8 cellular contexts compared by ENCODE assay signal in genomic region chr18:3246636-3247242, GRCh38. TPM values are rescaled to one million over a fixed set of nuclear protein-coding genes. Genes with fewer than 3 reads are reported as not detected.
DNase-seq lines count a peak whose midpoint lies in the region; ATAC-seq and TF ChIP-seq lines count a peak whose summit lies in the region.

No MANE protein-coding gene starts in this region.

- H3K27me3 ChIP-seq in CD4-positive, alpha-beta T cell (ENCODE audit: control insufficient read depth, insufficient read depth, low read length): no peaks in the 10 kb centered on the region

- H3K36me3 Mint-ChIP-seq in CD4-positive, alpha-beta T cell (ENCODE audit: low read depth): peaks cover 46% of the 10 kb centered on the region
- H3K36me3 Mint-ChIP-seq in activated CD4-positive, alpha-beta memory T cell treated with anti-CD3 and anti-CD28 coated beads, Interleukin-2, amount 10 ng/mL, durations not matched to agents 7 days and 5 days (ENCODE audit: low read depth): peaks cover 49% of the 10 kb centered on the region

- peak overlapping the region; percentile 100 for H3K27ac Mint-ChIP-seq in CD4-positive, alpha-beta T cell
- peak overlapping the region; percentile 100 for H3K27ac Mint-ChIP-seq in activated CD4-positive, alpha-beta memory T cell treated with anti-CD3 and anti-CD28 coated beads, Interleukin-2, amount 10 ng/mL, durations not matched to agents 7 days and 5 days

- no peak for ATAC-seq in CD4-positive, alpha-beta T cell (ENCODE audit: poor library complexity)
- peak; percentile 1 for ATAC-seq in HG03025 (IDR thresholded peaks at IDR 0.05; ENCODE audit: low FRiP score, unreplicated experiment)

- peak overlapping the region; percentile 93 for H3K4me3 Mint-ChIP-seq in CD4-positive, alpha-beta T cell
- H3K4me3 Mint-ChIP-seq in activated CD4-positive, alpha-beta memory T cell treated with anti-CD3 and anti-CD28 coated beads, Interleukin-2, amount 10 ng/mL, durations not matched to agents 7 days and 5 days: peak overlapping the region; percentile 99

- H3K9me3 Mint-ChIP-seq in CD4-positive, alpha-beta T cell: no peaks in the 10 kb centered on the region
- peaks cover 7% of the 10 kb centered on the region for H3K9me3 Mint-ChIP-seq in activated CD4-positive, alpha-beta memory T cell treated with anti-CD3 and anti-CD28 coated beads, Interleukin-2, amount 10 ng/mL, durations not matched to agents 7 days and 5 days

- peak overlapping the region; percentile 93 for H3K4me3 ChIP-seq in fibroblast of villous mesenchyme (ENCODE audit: low read depth, low read length)

- peak overlapping the region; percentile 84 for H3K27ac ChIP-seq in CD4-positive, alpha-beta T cell (ENCODE audit: low read depth, low read length)

- H3K4me1 Mint-ChIP-seq in CD4-positive, alpha-beta T cell (ENCODE audit: low read depth): peaks cover 34% of the 10 kb centered on the region
- peaks cover 35% of the 10 kb centered on the region for H3K4me1 Mint-ChIP-seq in activated CD4-positive, alpha-beta memory T cell treated with anti-CD3 and anti-CD28 coated beads, Interleukin-2, amount 10 ng/mL, durations not matched to agents 7 days and 5 days

- no peaks in the 10 kb centered on the region for H3K27me3 Mint-ChIP-seq in CD4-positive, alpha-beta T cell
- no peaks in the 10 kb centered on the region for H3K27me3 Mint-ChIP-seq in activated CD4-positive, alpha-beta memory T cell treated with anti-CD3 and anti-CD28 coated beads, Interleukin-2, amount 10 ng/mL, durations not matched to agents 7 days and 5 days

- intact Hi-C loops in CD4-positive, alpha-beta T cell (cut with DNase I, micrococcal nuclease): loop anchor here (1.0 to 10.0 kb wide), 9 partner anchors 15 to 672 kb away; partner anchors contain the start of genes LPIN2 (in 1 of the 2), METTL4 (in 1 of the 2), MYL12B (in 1 of the 2) and NDC80 (in 1 of the 2)

- no peak for TF ChIP-seq CTCF in CD4-positive, alpha-beta T cell (IDR thresholded peaks at IDR 0.05)
- no peak for TF ChIP-seq CTCF in fibroblast of villous mesenchyme (IDR thresholded peaks at IDR 0.05; ENCODE audit: insufficient read depth, low read depth, low read length)

- POLR2A ChIA-PET in CD4-positive, alpha-beta T cell (lab: Charles Lee): interaction anchor here (0.5 to 9.2 kb wide), 39 partner anchors 9 to 657 kb away, joined by 3 to 286 read pairs (median 5); partner anchors contain the start of genes LPIN2, MYL12B, SMCHD1 and TGIF1
- POLR2A ChIA-PET in activated CD4-positive, alpha-beta memory T cell treated with anti-CD3 and anti-CD28 coated beads, Interleukin-2, amount 10 ng/mL, durations not matched to agents 7 days and 5 days (lab: Charles Lee): interaction anchor here (0.6 to 8.7 kb wide), 36 partner anchors 8 to 675 kb away, joined by 3 to 292 read pairs (median 8); partner anchors contain the start of genes METTL4, MYL12B, NDC80 and SMCHD1

- DNase-seq in CD4-positive, alpha-beta T cell: no peak
- peak; percentile 34 for DNase-seq in activated CD4-positive, alpha-beta memory T cell treated with anti-CD3 and anti-CD28 coated beads, Interleukin-2, amount 10 ng/mL, durations not matched to agents 7 days and 5 days
- DNase-seq in fibroblast of villous mesenchyme (ENCODE audit: low read depth) (no peak), nucleus accumbens (lab: John Stamatoyannopoulos, UW) (peak in 31 of 56 donors; percentile 5 to 73 (median 32)), dedifferentiated amniotic fluid mesenchymal stem cell (ENCODE audit: extremely low spot score) (no peak), NCI-H1048 (lab: John Stamatoyannopoulos, UW) (no peak), NCI-H446 (lab: John Stamatoyannopoulos, UW) (no peak)

- CTCF ChIA-PET in CD4-positive, alpha-beta T cell (lab: Charles Lee): interaction anchor here (0.6 to 3.2 kb wide), 44 partner anchors 9 to 673 kb away, joined by 3 to 24 read pairs (median 4); partner anchors contain the start of gene LPIN2
- CTCF ChIA-PET in activated CD4-positive, alpha-beta memory T cell treated with anti-CD3 and anti-CD28 coated beads, Interleukin-2, amount 10 ng/mL, durations not matched to agents 7 days and 5 days (lab: Charles Lee): interaction anchor here (0.5 to 6.5 kb wide), 31 partner anchors 12 to 419 kb away, joined by 3 to 56 read pairs (median 5); partner anchors contain the start of gene MYL12B

- H3K9me3 ChIP-seq in CD4-positive, alpha-beta T cell (ENCODE audit: control insufficient read depth, low read length): no peaks in the 10 kb centered on the region

RNA-seq across cellular contexts. Expression of gene MYL12A, which starts 0.9 kb away (rescaled TPM):
- 100 to 1,000 TPM; 188 to 190 TPM for total RNA-seq in CD4-positive, alpha-beta T cell
- 1,000 to 10,000 TPM; 1,118 to 1,119 TPM for total RNA-seq in activated CD4-positive, alpha-beta memory T cell treated with anti-CD3 and anti-CD28 coated beads, Interleukin-2, amount 10 ng/mL, durations not matched to agents 7 days and 5 days
- 861 and 1,222 TPM in 2 replicates for total RNA-seq in fibroblast of villous mesenchyme

RNA-seq across cellular contexts. Expression of gene MYL12B, which starts 15.2 kb away (rescaled TPM):
- total RNA-seq in CD4-positive, alpha-beta T cell: 100 to 1,000 TPM; 128 to 133 TPM
- 100 to 1,000 TPM; 371 to 378 TPM for total RNA-seq in activated CD4-positive, alpha-beta memory T cell treated with anti-CD3 and anti-CD28 coated beads, Interleukin-2, amount 10 ng/mL, durations not matched to agents 7 days and 5 days
- total RNA-seq in fibroblast of villous mesenchyme: 330 and 426 TPM in 2 replicates

RNA-seq across cellular contexts. Expression of gene MYOM1, which starts 27.0 kb away (rescaled TPM):
- 1 to 10 TPM in 1 of 2 experiments, under 1 TPM in 1; 0.74 to 1.5 TPM for total RNA-seq in CD4-positive, alpha-beta T cell
- total RNA-seq in activated CD4-positive, alpha-beta memory T cell treated with anti-CD3 and anti-CD28 coated beads, Interleukin-2, amount 10 ng/mL, durations not matched to agents 7 days and 5 days: 1 to 10 TPM; 1.7 to 2.4 TPM
- 0.32 and 0.86 TPM in 2 replicates for total RNA-seq in fibroblast of villous mesenchyme

Comparison
In these comparisons a context has a peak if more than half of its experiments do, and no peak if none do; other contexts are left out.
1. DNase-seq: peak in activated CD4-positive, alpha-beta memory T cell treated with anti-CD3 and anti-CD28 coated beads, Interleukin-2, amount 10 ng/mL, durations not matched to agents 7 days and 5 days (single experiment) and nucleus accumbens (31 of 56); none in CD4-positive, alpha-beta T cell (0 of 10), fibroblast of villous mesenchyme (single experiment), dedifferentiated amniotic fluid mesenchymal stem cell (single experiment), NCI-H1048 (single experiment) and NCI-H446 (0 of 2).